In genomic region chr3:141148169-141148568, GRCh38 we compare ENCODE assay signal across 1 cellular context.
TF ChIP-seq lines count a peak whose summit lies in the region.

No MANE protein-coding gene starts in this region.

TF ChIP-seq in HepG2, 621 proteins besides CTCF, POLR2A, EP300 and RAD21 (continued from another document):
- no peak for TF ChIP-seq SOX6 (IDR thresholded peaks at IDR 0.05)
- no peak for TF ChIP-seq SOX6 (CRISPR knock-in tag; IDR thresholded peaks at IDR 0.05)
